In genomic region chr4:184573701-184574100, GRCh38 we compare ENCODE assay signal across 16 cellular contexts.
DNase-seq lines count a peak whose midpoint lies in the region; ATAC-seq and TF ChIP-seq lines count a peak whose summit lies in the region.
"Had no signal": no experiment of that assay in that cellular context is flagged by ENCODE, and none has a peak within 500 bp of the region (broad histone marks: within the 10 kb centered on the region; RNA-seq: fewer than 3 reads in every experiment).

No MANE protein-coding gene starts in this region.

- POLR2A ChIA-PET in activated CD4-positive, alpha-beta T cell treated with anti-CD3 and anti-CD28 coated beads for 36 hours (lab: Charles Lee) = interaction anchor here (0.6 to 1.0 kb wide), 7 partner anchors 26 to 264 kb away, joined by 3 to 8 read pairs (median 5); partner anchors contain the start of gene IRF2
- POLR2A ChIA-PET in activated CD4-positive, alpha-beta T cell treated with anti-CD3 and anti-CD28 coated beads, Interleukin-2, amount 10 ng/mL, durations not matched to agents 7 days and 5 days (lab: Charles Lee) = interaction anchor here (0.6 to 0.7 kb wide), 2 partner anchors 59 to 161 kb away, joined by 4 to 5 read pairs; no protein-coding TSS in a partner anchor

- DNase-seq in activated CD4-positive, alpha-beta T cell treated with anti-CD3 and anti-CD28 coated beads for 36 hours = no peak
- DNase-seq in activated CD4-positive, alpha-beta T cell treated with anti-CD3 and anti-CD28 coated beads, Interleukin-2, amount 10 ng/mL, durations not matched to agents 7 days and 5 days = no peak
- DNase-seq in stimulated activated naive CD8-positive, alpha-beta T cell treated with anti-CD3 and anti-CD28 coated beads, Interleukin-15, Interleukin-2, amounts not matched to agents 100 U/mL and 50 U/mL, for 24 hours = no peak
- DNase-seq in choroid plexus epithelial cell (ENCODE audit: low read depth) (peak; percentile 10), NCI-H82 (lab: John Stamatoyannopoulos, UW) (no peak), T-helper 17 cell (no peak)
- DNase-seq: 8988T, H7, IMR-90, Kasumi-1, NCI-H187 treated with DMSO at 0.1 percent for 48 hours, NCI-H2171, Peyer's patch had no signal

- intact Hi-C loops in activated CD4-positive, alpha-beta T cell treated with anti-CD3 and anti-CD28 coated beads for 36 hours (cut with DNase I, micrococcal nuclease) = loop anchor here (1.0 to 5.0 kb wide), 7 partner anchors 37 to 305 kb away; partner anchors contain the start of genes CASP3 (in 2 of the 2), PRIMPOL (in 2 of the 2) and IRF2 (in 1 of the 2)

- TF ChIP-seq CTCF in choroid plexus epithelial cell (conservative IDR thresholded peaks at IDR 0.05; ENCODE audit: low read depth, low read length) = no peak

- H3K4me1 Mint-ChIP-seq in activated CD4-positive, alpha-beta T cell treated with anti-CD3 and anti-CD28 coated beads for 36 hours = peaks cover 22% of the 10 kb centered on the region
- H3K4me1 Mint-ChIP-seq in activated CD4-positive, alpha-beta T cell treated with anti-CD3 and anti-CD28 coated beads, Interleukin-2, amount 10 ng/mL, durations not matched to agents 7 days and 5 days = peaks cover 16% of the 10 kb centered on the region
- peaks cover 15% of the 10 kb centered on the region for H3K4me1 Mint-ChIP-seq in stimulated activated naive CD8-positive, alpha-beta T cell treated with anti-CD3 and anti-CD28 coated beads, Interleukin-15, Interleukin-2, amounts not matched to agents 100 ng/mL and 50 ng/mL, for 24 hours (ENCODE audit: low read depth)
- H3K4me1 Mint-ChIP-seq in T-helper 17 cell = peaks cover 5% of the 10 kb centered on the region

- no peak overlapping the region for H3K4me3 ChIP-seq in choroid plexus epithelial cell (ENCODE audit: low read depth, low read length)
- H3K4me3 ChIP-seq: BLaER1 treated with 17β-estradiol and CSF1 and Interleukin-3, amounts not matched to agents 10 nM and 100 nM; Peyer's patch had no signal

- peaks cover 4% of the 10 kb centered on the region for H3K9me3 Mint-ChIP-seq in activated CD4-positive, alpha-beta T cell treated with anti-CD3 and anti-CD28 coated beads for 36 hours (ENCODE audit: low read depth)
- peaks cover 8% of the 10 kb centered on the region for H3K9me3 Mint-ChIP-seq in activated CD4-positive, alpha-beta T cell treated with anti-CD3 and anti-CD28 coated beads, Interleukin-2, amount 10 ng/mL, durations not matched to agents 7 days and 5 days
- no peaks in the 10 kb centered on the region for H3K9me3 Mint-ChIP-seq in stimulated activated naive CD8-positive, alpha-beta T cell treated with anti-CD3 and anti-CD28 coated beads, Interleukin-15, Interleukin-2, amounts not matched to agents 100 ng/mL and 50 ng/mL, for 24 hours

- H3K36me3 Mint-ChIP-seq in activated CD4-positive, alpha-beta T cell treated with anti-CD3 and anti-CD28 coated beads for 36 hours (ENCODE audit: low read depth) = peaks cover 6% of the 10 kb centered on the region
- peaks cover 5% of the 10 kb centered on the region for H3K36me3 Mint-ChIP-seq in activated CD4-positive, alpha-beta T cell treated with anti-CD3 and anti-CD28 coated beads, Interleukin-2, amount 10 ng/mL, durations not matched to agents 7 days and 5 days (ENCODE audit: low read depth)
- no peaks in the 10 kb centered on the region for H3K36me3 Mint-ChIP-seq in stimulated activated naive CD8-positive, alpha-beta T cell treated with anti-CD3 and anti-CD28 coated beads, Interleukin-15, Interleukin-2, amounts not matched to agents 100 ng/mL and 50 ng/mL, for 24 hours (ENCODE audit: low read depth)
- H3K36me3 Mint-ChIP-seq in T-helper 17 cell (ENCODE audit: low read depth) = no peaks in the 10 kb centered on the region

- peak overlapping the region; percentile 90 for H3K27ac Mint-ChIP-seq in activated CD4-positive, alpha-beta T cell treated with anti-CD3 and anti-CD28 coated beads for 36 hours
- no peak overlapping the region for H3K27ac Mint-ChIP-seq in activated CD4-positive, alpha-beta T cell treated with anti-CD3 and anti-CD28 coated beads, Interleukin-2, amount 10 ng/mL, durations not matched to agents 7 days and 5 days
- peak overlapping the region; percentile 53 for H3K27ac Mint-ChIP-seq in stimulated activated naive CD8-positive, alpha-beta T cell treated with anti-CD3 and anti-CD28 coated beads, Interleukin-15, Interleukin-2, amounts not matched to agents 100 ng/mL and 50 ng/mL, for 24 hours
- no peak overlapping the region for H3K27ac Mint-ChIP-seq in T-helper 17 cell

- CTCF ChIA-PET in activated CD4-positive, alpha-beta T cell treated with anti-CD3 and anti-CD28 coated beads for 36 hours (lab: Charles Lee) = interaction anchor here (0.7 to 1.0 kb wide), 6 partner anchors 27 to 144 kb away, joined by 3 to 6 read pairs (median 4); no protein-coding TSS in a partner anchor
- CTCF ChIA-PET in activated CD4-positive, alpha-beta T cell treated with anti-CD3 and anti-CD28 coated beads, Interleukin-2, amount 10 ng/mL, durations not matched to agents 7 days and 5 days (lab: Charles Lee) = interaction anchor here (0.7 to 1.9 kb wide), 3 partner anchors 28 to 310 kb away, joined by 3 to 8 read pairs (median 3); no protein-coding TSS in a partner anchor

- H3K4me3 Mint-ChIP-seq in activated CD4-positive, alpha-beta T cell treated with anti-CD3 and anti-CD28 coated beads for 36 hours = peak overlapping the region; percentile 29
- no peak overlapping the region for H3K4me3 Mint-ChIP-seq in activated CD4-positive, alpha-beta T cell treated with anti-CD3 and anti-CD28 coated beads, Interleukin-2, amount 10 ng/mL, durations not matched to agents 7 days and 5 days
- no peak overlapping the region for H3K4me3 Mint-ChIP-seq in stimulated activated naive CD8-positive, alpha-beta T cell treated with anti-CD3 and anti-CD28 coated beads, Interleukin-15, Interleukin-2, amounts not matched to agents 100 ng/mL and 50 ng/mL, for 24 hours
- H3K4me3 Mint-ChIP-seq in T-helper 17 cell = no peak overlapping the region

- H3K27me3 Mint-ChIP-seq in activated CD4-positive, alpha-beta T cell treated with anti-CD3 and anti-CD28 coated beads for 36 hours = no peaks in the 10 kb centered on the region
- no peaks in the 10 kb centered on the region for H3K27me3 Mint-ChIP-seq in activated CD4-positive, alpha-beta T cell treated with anti-CD3 and anti-CD28 coated beads, Interleukin-2, amount 10 ng/mL, durations not matched to agents 7 days and 5 days
- no peaks in the 10 kb centered on the region for H3K27me3 Mint-ChIP-seq in stimulated activated naive CD8-positive, alpha-beta T cell treated with anti-CD3 and anti-CD28 coated beads, Interleukin-15, Interleukin-2, amounts not matched to agents 100 ng/mL and 50 ng/mL, for 24 hours
- no peaks in the 10 kb centered on the region for H3K27me3 Mint-ChIP-seq in T-helper 17 cell

- peak; percentile 53 for ATAC-seq in activated CD4-positive, alpha-beta T cell treated with anti-CD3 and anti-CD28 coated beads for 36 hours
- ATAC-seq in stimulated activated naive CD8-positive, alpha-beta T cell treated with anti-CD3 and anti-CD28 coated beads, Interleukin-15, Interleukin-2, amounts not matched to agents 100 U/mL and 50 U/mL, for 24 hours = no peak
- ATAC-seq in GM18520 (IDR thresholded peaks at IDR 0.05; ENCODE audit: unreplicated experiment) (no peak), T-helper 17 cell (no peak)

- H3K9me3 ChIP-seq in T-helper 17 cell (ENCODE audit: control insufficient read depth, low read length, poor library complexity, severe bottlenecking) = no peaks in the 10 kb centered on the region
- H3K9me3 ChIP-seq: Peyer's patch had no signal

Comparison
In these comparisons a context has a peak if more than half of its experiments do, and no peak if none do; other contexts are left out.
1. H3K27ac Mint-ChIP-seq: peak in activated CD4-positive, alpha-beta T cell treated with anti-CD3 and anti-CD28 coated beads for 36 hours (single experiment) and stimulated activated naive CD8-positive, alpha-beta T cell treated with anti-CD3 and anti-CD28 coated beads, Interleukin-15, Interleukin-2, amounts not matched to agents 100 ng/mL and 50 ng/mL, for 24 hours (single experiment); none in activated CD4-positive, alpha-beta T cell treated with anti-CD3 and anti-CD28 coated beads, Interleukin-2, amount 10 ng/mL, durations not matched to agents 7 days and 5 days (single experiment) and T-helper 17 cell (single experiment).